In the genomic region with DNA sequence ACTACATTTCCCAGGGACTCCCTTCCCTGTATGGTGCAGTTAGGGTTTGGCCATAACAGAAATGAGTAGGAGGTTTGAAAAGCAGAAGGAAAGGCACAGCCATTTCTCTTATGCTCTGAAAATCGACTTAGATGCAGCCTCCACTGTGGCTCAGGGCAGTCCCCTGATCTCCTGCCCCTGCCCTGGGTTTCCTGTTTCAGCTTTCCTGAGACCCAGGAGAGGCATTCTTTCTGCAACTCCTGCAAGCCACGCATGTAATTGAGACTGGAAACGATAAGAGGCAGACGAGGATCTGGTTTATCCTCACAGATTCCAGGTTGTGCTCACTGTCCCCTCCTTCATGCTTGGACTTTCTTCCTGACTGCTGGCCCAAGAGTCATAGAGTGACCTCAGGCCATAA, we compare ENCODE assay signal across 20 cellular contexts.
DNase-seq lines count a peak whose midpoint lies in the region; ATAC-seq and TF ChIP-seq lines count a peak whose summit lies in the region.
"Had no signal": no experiment of that assay in that cellular context is flagged by ENCODE, and none has a peak within 500 bp of the region (broad histone marks: within the 10 kb centered on the region; RNA-seq: fewer than 3 reads in every experiment).

No MANE protein-coding gene starts in this region.

- no peaks in the 10 kb centered on the region for H3K79me2 ChIP-seq in parathyroid adenoma

- H3K4me3 Mint-ChIP-seq in activated naive CD8-positive, alpha-beta T cell treated with anti-CD3 and anti-CD28 coated beads, Interleukin-2, amount 50 U/mL, for 24 hours, result no peak overlapping the region
- H3K4me3 Mint-ChIP-seq: B cell; CD4-positive, CD25-positive, alpha-beta regulatory T cell; CD8-positive, alpha-beta memory T cell had no signal

- no peaks in the 10 kb centered on the region for H3K36me3 Mint-ChIP-seq in activated naive CD8-positive, alpha-beta T cell treated with anti-CD3 and anti-CD28 coated beads, Interleukin-2, amount 50 U/mL, for 24 hours (ENCODE audit: low read depth)
- H3K36me3 Mint-ChIP-seq: CD4-positive, CD25-positive, alpha-beta regulatory T cell; CD8-positive, alpha-beta memory T cell had no signal

- H3K9me3 ChIP-seq in mesodermal cell (ENCODE audit: control insufficient read depth, low read length), result no peaks in the 10 kb centered on the region
- H3K9me3 ChIP-seq in parathyroid adenoma (ENCODE audit: control insufficient read depth, low read length), result no peaks in the 10 kb centered on the region
- no peaks in the 10 kb centered on the region for H3K9me3 ChIP-seq in vagina

- no peak overlapping the region for H3K9ac ChIP-seq in parathyroid adenoma

- WGBS in mesodermal cell (ENCODE audit: insufficient coverage in 2 of 2), 2 experiments, result 65 to 78% methylated on average over 4 of the region's 4 CpGs

- intact Hi-C loops in vagina (cut with DNase I), result no loop called here

- peaks cover 22% of the 10 kb centered on the region for H3K9me3 Mint-ChIP-seq in activated naive CD8-positive, alpha-beta T cell treated with anti-CD3 and anti-CD28 coated beads, Interleukin-2, amount 50 U/mL, for 24 hours

- H3K4me1 ChIP-seq in mesodermal cell (ENCODE audit: control insufficient read depth, insufficient read depth, low read length, poor library complexity, severe bottlenecking) (no peaks in the 10 kb centered on the region), parathyroid adenoma (peaks cover 3% of the 10 kb centered on the region), vagina (no peaks in the 10 kb centered on the region)

- H3K27me3 ChIP-seq in parathyroid adenoma (ENCODE audit: control insufficient read depth, insufficient read depth, low read length) (no peaks in the 10 kb centered on the region), vagina (no peaks in the 10 kb centered on the region)

- DNase-seq in NB4 (ENCODE audit: low read depth) (peak; percentile 7), dermis blood vessel endothelial cell (no peak), vagina (ENCODE audit: extremely low spot score in 2 of 2) (no peak)
- DNase-seq in activated naive CD8-positive, alpha-beta T cell treated with anti-CD3 and anti-CD28 coated beads, Interleukin-2, amount 50 U/mL, for 24 hours, result no peak
- DNase-seq: C1 segment of cervical spinal cord; CD4-positive, CD25-positive, alpha-beta regulatory T cell; CD8-positive, alpha-beta memory T cell; COR-L47; DMS 273 treated with DMSO at 0.1 percent for 48 hours; DMS53; DND-41; EL; HCEC 1CT had no signal

- ATAC-seq in SK-N-SH treated with all-trans-retinoic acid at 6 μM for 48 hours, result peak; percentile 22; the same call in 1 of the 3 replicates
- ATAC-seq in GM18868 (IDR thresholded peaks at IDR 0.05; ENCODE audit: unreplicated experiment), result no peak
- no peak for ATAC-seq in activated naive CD8-positive, alpha-beta T cell treated with anti-CD3 and anti-CD28 coated beads, Interleukin-2, amount 50 U/mL, for 24 hours
- ATAC-seq: GM12878 had no signal

- H3K4me1 Mint-ChIP-seq in activated naive CD8-positive, alpha-beta T cell treated with anti-CD3 and anti-CD28 coated beads, Interleukin-2, amount 50 U/mL, for 24 hours, result no peaks in the 10 kb centered on the region
- H3K4me1 Mint-ChIP-seq: B cell; CD4-positive, CD25-positive, alpha-beta regulatory T cell; CD8-positive, alpha-beta memory T cell had no signal

- TF ChIP-seq POLR2A in NB4 (IDR thresholded peaks at IDR 0.05; ENCODE audit: extremely low read depth, insufficient read length), result no peak
- no peak for TF ChIP-seq POLR2A in vagina (IDR thresholded peaks at IDR 0.05)

- no peak for TF ChIP-seq CTCF in NB4 (IDR thresholded peaks at IDR 0.05; ENCODE audit: low read depth, low read length)
- TF ChIP-seq CTCF in parathyroid adenoma (IDR thresholded peaks at IDR 0.05), result no peak
- no peak for TF ChIP-seq CTCF in vagina (IDR thresholded peaks at IDR 0.05)

- H3K27ac ChIP-seq in mesodermal cell (ENCODE audit: low read depth, low read length, severe bottlenecking), result peak overlapping the region; percentile 16
- no peak overlapping the region for H3K27ac ChIP-seq in parathyroid adenoma
- no peak overlapping the region for H3K27ac ChIP-seq in vagina
- H3K27ac ChIP-seq: HL-60 had no signal

- no peak overlapping the region for H3K4me3 ChIP-seq in NB4 (ENCODE audit: low read depth, low read length)
- no peak overlapping the region for H3K4me3 ChIP-seq in mesodermal cell (ENCODE audit: extremely low read depth, insufficient read depth, low read length, poor library complexity, severe bottlenecking)
- H3K4me3 ChIP-seq in parathyroid adenoma (ENCODE audit: low read depth, low read length), result no peak overlapping the region
- no peak overlapping the region for H3K4me3 ChIP-seq in vagina
- H3K4me3 ChIP-seq: GM12878 had no signal

- peak overlapping the region; percentile 57 for H2AFZ ChIP-seq in parathyroid adenoma

- H3K36me3 ChIP-seq in mesodermal cell (ENCODE audit: control insufficient read depth, insufficient read depth, low read length), result no peaks in the 10 kb centered on the region
- H3K36me3 ChIP-seq in parathyroid adenoma (ENCODE audit: control insufficient read depth, insufficient read depth, low read length), result no peaks in the 10 kb centered on the region
- H3K36me3 ChIP-seq in vagina, result no peaks in the 10 kb centered on the region

- H3K27me3 Mint-ChIP-seq in activated naive CD8-positive, alpha-beta T cell treated with anti-CD3 and anti-CD28 coated beads, Interleukin-2, amount 50 U/mL, for 24 hours, result no peaks in the 10 kb centered on the region
- H3K27me3 Mint-ChIP-seq: B cell; CD4-positive, CD25-positive, alpha-beta regulatory T cell; CD8-positive, alpha-beta memory T cell had no signal

- peak overlapping the region; percentile 24 for H3K4me2 ChIP-seq in parathyroid adenoma (ENCODE audit: low read length)

- H3K27ac Mint-ChIP-seq in activated naive CD8-positive, alpha-beta T cell treated with anti-CD3 and anti-CD28 coated beads, Interleukin-2, amount 50 U/mL, for 24 hours, result no peak overlapping the region
- H3K27ac Mint-ChIP-seq: B cell; CD4-positive, CD25-positive, alpha-beta regulatory T cell; CD8-positive, alpha-beta memory T cell had no signal

TF ChIP-seq in SK-N-SH treated with all-trans-retinoic acid at 6 μM for 48 hours, 23 proteins besides CTCF, POLR2A, EP300 and RAD21:
- TF ChIP-seq TCF4 (CRISPR knock-in tag; IDR thresholded peaks at IDR 0.05; ENCODE audit: borderline replicate concordance), result no peak
- TF ChIP-seq ZNF565 (CRISPR knock-in tag; conservative IDR thresholded peaks at IDR 0.05; ENCODE audit: low read depth), result no peak
- no peak for TF ChIP-seq ESRRG (CRISPR knock-in tag; IDR thresholded peaks at IDR 0.05)
- TF ChIP-seq CREB5 (CRISPR knock-in tag; IDR thresholded peaks at IDR 0.05; ENCODE audit: low read depth), result no peak
- TF ChIP-seq, protein P1, sequence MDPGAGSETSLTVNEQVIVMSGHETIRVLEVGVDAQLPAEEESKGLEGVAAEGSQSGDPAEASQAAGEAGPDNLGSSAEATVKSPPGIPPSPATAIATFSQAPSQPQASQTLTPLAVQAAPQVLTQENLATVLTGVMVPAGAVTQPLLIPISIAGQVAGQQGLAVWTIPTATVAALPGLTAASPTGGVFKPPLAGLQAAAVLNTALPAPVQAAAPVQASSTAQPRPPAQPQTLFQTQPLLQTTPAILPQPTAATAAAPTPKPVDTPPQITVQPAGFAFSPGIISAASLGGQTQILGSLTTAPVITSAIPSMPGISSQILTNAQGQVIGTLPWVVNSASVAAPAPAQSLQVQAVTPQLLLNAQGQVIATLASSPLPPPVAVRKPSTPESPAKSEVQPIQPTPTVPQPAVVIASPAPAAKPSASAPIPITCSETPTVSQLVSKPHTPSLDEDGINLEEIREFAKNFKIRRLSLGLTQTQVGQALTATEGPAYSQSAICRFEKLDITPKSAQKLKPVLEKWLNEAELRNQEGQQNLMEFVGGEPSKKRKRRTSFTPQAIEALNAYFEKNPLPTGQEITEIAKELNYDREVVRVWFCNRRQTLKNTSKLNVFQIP (CRISPR knock-in tag; IDR thresholded peaks at IDR 0.05; ENCODE audit: borderline replicate concordance, low read depth), result no peak
- no peak for TF ChIP-seq ARNTL (CRISPR knock-in tag; IDR thresholded peaks at IDR 0.05; ENCODE audit: borderline replicate concordance, low read depth)
- no peak for TF ChIP-seq ZC3H10 (CRISPR knock-in tag; IDR thresholded peaks at IDR 0.05)
- TF ChIP-seq ISL1 (CRISPR knock-in tag; IDR thresholded peaks at IDR 0.05), result no peak
- TF ChIP-seq CSDC2 (CRISPR knock-in tag; IDR thresholded peaks at IDR 0.05), result no peak
- no peak for TF ChIP-seq ZNF8 (CRISPR knock-in tag; IDR thresholded peaks at IDR 0.05)
- TF ChIP-seq OSR1 (CRISPR knock-in tag; IDR thresholded peaks at IDR 0.05), result no peak
